In the genomic region with DNA sequence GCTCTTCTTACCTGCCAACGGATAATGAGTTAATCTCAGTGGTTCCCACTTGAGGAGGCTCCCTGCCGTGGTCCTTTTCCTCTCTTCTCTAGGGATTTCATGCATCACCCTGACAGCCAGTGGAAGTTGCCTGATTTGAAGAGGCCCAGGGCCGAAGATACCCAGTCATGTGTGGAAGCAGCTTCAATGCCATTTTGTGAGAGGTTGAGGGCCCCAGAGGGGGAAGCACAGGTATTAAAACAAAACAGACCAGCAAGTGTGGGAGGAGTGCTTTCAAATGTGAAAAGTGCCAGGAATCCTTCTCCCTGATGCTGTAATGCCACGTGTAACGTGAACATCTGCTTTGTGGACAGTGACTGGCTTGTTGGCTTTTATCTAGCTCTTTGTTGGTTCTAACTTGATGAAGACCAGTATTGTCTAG, we compare ENCODE assay signal across 8 cellular contexts. TPM values are rescaled to one million over a fixed set of nuclear protein-coding genes. Genes with fewer than 3 reads are reported as not detected.
A peak's percentile ranks its signal among the peaks of the same experiment; 100 is the strongest.
DNase-seq lines count a peak whose midpoint lies in the region; ATAC-seq and TF ChIP-seq lines count a peak whose summit lies in the region.

No MANE protein-coding gene starts in this region.

- intact Hi-C loops in uterus (cut with DNase I; ENCODE audit: low total_unique reads), result no loop called here

- H3K4me1 Mint-ChIP-seq in brain, result peaks cover 63% of the 10 kb centered on the region
- peaks cover 51 to 59% (median 54%) of the 10 kb centered on the region in 3 donors for H3K4me1 Mint-ChIP-seq in naive B cell

- H3K9me3 Mint-ChIP-seq in brain (peaks cover 0 to 3% (median 0%) of the 10 kb centered on the region in 5 experiments), naive B cell (peaks cover 0 to 2% (median 0%) of the 10 kb centered on the region in 7 donors)

- peak overlapping the region; percentile 82 to 86 for H3K4me3 ChIP-seq in uterus

- H3K27me3 Mint-ChIP-seq in brain, result no peaks in the 10 kb centered on the region
- no peaks in the 10 kb centered on the region for H3K27me3 Mint-ChIP-seq in naive B cell

- H3K27me3 ChIP-seq in uterus, result no peaks in the 10 kb centered on the region

- H3K4me1 ChIP-seq in uterus, result peaks cover 11 to 13% of the 10 kb centered on the region in 2 donors

- H3K4me3 Mint-ChIP-seq in brain, result peak overlapping the region; percentile 92 to 95 (median 93)
- peak overlapping the region; percentile 83 to 97 (median 96) for H3K4me3 Mint-ChIP-seq in naive B cell

- TF ChIP-seq CTCF in brain (conservative IDR thresholded peaks at IDR 0.05) (no peak), uterus (IDR thresholded peaks at IDR 0.05) (no peak)

- H3K36me3 Mint-ChIP-seq in brain (no peaks in the 10 kb centered on the region), naive B cell (peaks cover 7 to 14% of the 10 kb centered on the region in 2 donors)

- ATAC-seq in naive B cell (ENCODE audit: low read depth in 2 of 2), result no peak
- ATAC-seq in HG03175 (IDR thresholded peaks at IDR 0.05; ENCODE audit: unreplicated experiment), result no peak

- TF ChIP-seq POLR2A in uterus (IDR thresholded peaks at IDR 0.05), result no peak

- H3K27ac Mint-ChIP-seq in brain (peak overlapping the region in 4 of 5 experiments; percentile 20 to 76 (median 48)), naive B cell (peak overlapping the region; percentile 100)

- H3K27ac ChIP-seq in uterus, result peak overlapping the region; percentile 91 to 96

- peak; percentile 4 for DNase-seq in stimulated activated CD4-positive, alpha-beta T cell treated with anti-CD3 and anti-CD28 coated beads, Interleukin-1b, Interleukin-23, amount 100 ng/mL, for 48 hours
- DNase-seq in stimulated activated CD4-positive, alpha-beta T cell treated with anti-CD3 and anti-CD28 coated beads, Interleukin-2, amount 100 ng/mL, for 48 hours, result no peak
- DNase-seq in naive B cell, result peak; percentile 16
- peak in 1 of 2 donors; percentile 24 for DNase-seq in uterus
- DNase-seq in OCI-M1 (lab: John Stamatoyannopoulos, UW), result no peak
- DNase-seq in NCI-H748 treated with DMSO at 0.1 percent for 48 hours (lab: John Stamatoyannopoulos, UW), result no peak

- H3K9me3 ChIP-seq in uterus, result no peaks in the 10 kb centered on the region

- no peaks in the 10 kb centered on the region for H3K36me3 ChIP-seq in uterus

RNA-seq across cellular contexts. Expression of gene TCP11L2, which starts 1.5 kb away (rescaled TPM):
- polyA plus RNA-seq in brain (ENCODE audit: insufficient read depth, low read depth, low replicate concordance) (3.6 TPM), naive B cell (ENCODE audit: low read depth in 6 of 6) (10 to 100 TPM; 17.0 to 56.4 (median 47.6) TPM)
- total RNA-seq in uterus, result 10 to 100 TPM; 22.3 to 59.7 (median 45.2) TPM

RNA-seq across cellular contexts. Expression of gene POLR3B, which starts 53.5 kb away (rescaled TPM):
- 5.5 TPM for polyA plus RNA-seq in brain (ENCODE audit: insufficient read depth, low read depth, low replicate concordance)
- polyA plus RNA-seq in naive B cell (ENCODE audit: low read depth in 6 of 6), result 1 to 10 TPM in 5 of 6 donors, not detected in 1; 3.0 to 4.7 (median 3.3) TPM
- total RNA-seq in uterus, result 10 to 100 TPM in 2 of 4 donors, 1 to 10 TPM in 2; 8.8 to 20.7 (median 11.0) TPM

RNA-seq across cellular contexts. Expression of gene CKAP4, which starts 56.2 kb away (rescaled TPM):
- polyA plus RNA-seq in brain (ENCODE audit: insufficient read depth, low read depth, low replicate concordance), result 35.6 TPM
- 10 to 100 TPM in 1 of 6 donors, 1 to 10 TPM in 5; 3.1 to 11.1 (median 3.7) TPM for polyA plus RNA-seq in naive B cell (ENCODE audit: low read depth in 6 of 6)
- total RNA-seq in uterus, result 100 to 1,000 TPM in 1 of 4 donors, 10 to 100 TPM in 3; 15.6 to 106 (median 40.8) TPM

Comparison
In these comparisons a context has a peak if more than half of its experiments do, and no peak if none do; other contexts are left out.
1. DNase-seq: peak in stimulated activated CD4-positive, alpha-beta T cell treated with anti-CD3 and anti-CD28 coated beads, Interleukin-1b, Interleukin-23, amount 100 ng/mL, for 48 hours (single experiment) and naive B cell (single experiment); none in stimulated activated CD4-positive, alpha-beta T cell treated with anti-CD3 and anti-CD28 coated beads, Interleukin-2, amount 100 ng/mL, for 48 hours (0 of 2), OCI-M1 (single experiment) and NCI-H748 treated with DMSO at 0.1 percent for 48 hours (single experiment).